ENCODE assay signal across 36 cellular contexts in the genomic region with DNA sequence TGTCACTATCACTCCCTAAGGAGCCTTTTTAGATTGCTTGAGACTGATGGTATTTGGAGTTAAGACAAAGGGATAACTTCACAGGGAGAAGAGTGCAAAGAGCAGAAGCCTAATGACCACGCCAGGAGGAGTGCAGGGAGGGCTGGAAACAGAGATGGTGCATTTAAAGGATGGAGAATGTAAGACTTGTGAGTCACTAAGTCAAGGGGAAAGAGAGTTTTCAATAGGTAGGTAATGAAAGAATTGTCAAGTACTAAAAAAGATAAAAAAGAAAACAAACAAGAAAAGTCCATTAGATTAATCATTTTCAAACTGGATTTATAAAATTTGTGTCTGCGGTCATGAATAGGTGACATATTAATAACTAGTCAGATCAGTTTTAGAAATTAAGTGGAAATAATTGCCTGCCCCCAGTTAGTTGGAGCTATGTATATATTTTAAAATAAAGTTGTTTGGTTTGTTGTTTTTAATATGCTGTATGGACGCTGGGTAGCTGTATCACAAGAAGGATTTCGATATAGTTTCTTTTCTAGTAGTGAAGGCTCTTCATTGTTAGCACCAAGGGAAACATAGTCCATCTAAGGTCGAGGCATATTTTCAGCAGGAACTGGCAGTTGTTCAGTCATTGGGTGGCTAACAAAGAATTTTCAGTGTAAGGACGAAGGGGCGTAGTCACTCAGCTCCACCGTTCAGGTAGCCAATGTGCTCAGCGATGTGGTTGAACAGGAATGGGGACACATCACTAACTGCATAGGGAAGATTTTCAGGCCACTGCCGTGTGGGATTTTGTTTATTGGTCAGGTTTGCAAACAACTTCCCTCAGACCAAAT.
"Had no signal": no experiment of that assay in that cellular context is flagged by ENCODE, and none has a peak within 500 bp of the region (broad histone marks: within the 10 kb centered on the region; RNA-seq: fewer than 3 reads in every experiment).

No MANE protein-coding gene starts in this region.

- H3K4me3 Mint-ChIP-seq: activated naive CD4-positive, alpha-beta T cell treated with anti-CD3 and anti-CD28 coated beads for 36 hours; activated naive CD8-positive, alpha-beta T cell treated with anti-CD3 and anti-CD28 coated beads for 36 hours; activated T-helper 1 cell treated with anti-CD3 and anti-CD28 coated beads, Interleukin-12 subunit alpha, Interleukin-12 subunit beta, Interleukin-2, Interleukin-4 antibody, amounts not matched to agents 30 ng/mL and 10 ng/mL and 1 ng/mL, durations not matched to agents 14 hours and 24 hours and 36 hours; brain; immature natural killer cell; nephron progenitor cell; stimulated activated effector memory CD8-positive, alpha-beta T cell treated with anti-CD3 and anti-CD28 coated beads, Interleukin-12 subunit alpha, Interleukin-12 subunit beta, amount 100 ng/mL, for 72 hours; T-cell; T-helper 2 cell treated with Interferon-gamma antibody and Interleukin-4, amounts not matched to agents 5 μg/mL and 100 μg/mL, for 36 hours had no signal

- H3K27ac Mint-ChIP-seq: activated naive CD4-positive, alpha-beta T cell treated with anti-CD3 and anti-CD28 coated beads for 36 hours; activated naive CD8-positive, alpha-beta T cell treated with anti-CD3 and anti-CD28 coated beads for 36 hours; activated T-helper 1 cell treated with anti-CD3 and anti-CD28 coated beads, Interleukin-12 subunit alpha, Interleukin-12 subunit beta, Interleukin-2, Interleukin-4 antibody, amounts not matched to agents 30 ng/mL and 10 ng/mL and 1 ng/mL, durations not matched to agents 14 hours and 24 hours and 36 hours; brain; immature natural killer cell; nephron progenitor cell; progenitor cell of endocrine pancreas; stimulated activated effector memory CD8-positive, alpha-beta T cell treated with anti-CD3 and anti-CD28 coated beads, Interleukin-12 subunit alpha, Interleukin-12 subunit beta, amount 100 ng/mL, for 72 hours; T-cell; T-helper 2 cell treated with Interferon-gamma antibody and Interleukin-4, amounts not matched to agents 5 μg/mL and 100 μg/mL, for 36 hours had no signal

- ATAC-seq: gastroesophageal sphincter; mucosa of descending colon; sciatic nerve; stimulated activated effector memory CD8-positive, alpha-beta T cell treated with anti-CD3 and anti-CD28 coated beads, Interleukin-12 subunit alpha, Interleukin-12 subunit beta, amount 100 ng/mL, for 72 hours; T-cell had no signal

- H3K36me3 ChIP-seq: adrenal gland, cardiac muscle cell, colonic mucosa, gastroesophageal sphincter, left ventricle myocardium inferior, neutrophil, stomach, thyroid gland, upper lobe of left lung had no signal

- H3K36me3 Mint-ChIP-seq: activated naive CD8-positive, alpha-beta T cell treated with anti-CD3 and anti-CD28 coated beads for 36 hours; brain; stimulated activated effector memory CD8-positive, alpha-beta T cell treated with anti-CD3 and anti-CD28 coated beads, Interleukin-12 subunit alpha, Interleukin-12 subunit beta, amount 100 ng/mL, for 72 hours; T-cell had no signal

- DNase-seq: activated CD4-positive, alpha-beta T cell treated with anti-CD3 and anti-CD28 coated beads for 48 hours; activated CD4-positive, alpha-beta T cell treated with anti-CD3 and anti-CD28 coated beads, Interleukin-2, amount 50 U/mL, for 48 hours; activated CD8-positive, alpha-beta memory T cell treated with anti-CD3 and anti-CD28 coated beads for 24 hours; activated effector memory CD4-positive, alpha-beta T cell treated with anti-CD3 and anti-CD28 coated beads, Interleukin-2, amount 50 U/mL, for 16 hours; activated naive CD4-positive, alpha-beta T cell treated with anti-CD3 and anti-CD28 coated beads for 36 hours; activated naive CD8-positive, alpha-beta T cell treated with anti-CD3 and anti-CD28 coated beads for 36 hours; adrenal gland; aorta; cerebellar nuclear complex; colonic mucosa; effector CD8-positive, alpha-beta T cell; erythroblast; head of caudate nucleus; hypothalamus; immature natural killer cell; left ventricle myocardium inferior; mucosa of descending colon; nephron progenitor cell; retina; stimulated activated CD4-positive, alpha-beta T cell treated with anti-CD3 and anti-CD28 coated beads, Interleukin-12 subunit alpha, Interleukin-12 subunit beta, amount 100 ng/mL, for 4 hours; stimulated activated CD4-positive, alpha-beta T cell treated with anti-CD3 and anti-CD28 coated beads, Interleukin-4, amount 100 ng/mL, for 1 hour; stomach; T-cell; thyroid gland; upper lobe of left lung had no signal

- H3K9me3 ChIP-seq: adrenal gland, colonic mucosa, gastroesophageal sphincter, left ventricle myocardium inferior, mucosa of descending colon, neutrophil, stomach, thyroid gland, upper lobe of left lung had no signal

- H3K4me3 ChIP-seq: adrenal gland, cardiac muscle cell, colonic mucosa, gastroesophageal sphincter, left ventricle myocardium inferior, lung, mucosa of descending colon, skin epidermis, stomach, thyroid gland, upper lobe of left lung had no signal

- H3K27me3 Mint-ChIP-seq: activated naive CD8-positive, alpha-beta T cell treated with anti-CD3 and anti-CD28 coated beads for 36 hours; brain; progenitor cell of endocrine pancreas had no signal

- H3K27me3 ChIP-seq: adrenal gland, cardiac muscle cell, colonic mucosa, gastroesophageal sphincter, neutrophil, stomach, thyroid gland, upper lobe of left lung had no signal

- H3K4me1 Mint-ChIP-seq: activated naive CD8-positive, alpha-beta T cell treated with anti-CD3 and anti-CD28 coated beads for 36 hours; brain; immature natural killer cell; nephron progenitor cell; stimulated activated effector memory CD8-positive, alpha-beta T cell treated with anti-CD3 and anti-CD28 coated beads, Interleukin-12 subunit alpha, Interleukin-12 subunit beta, amount 100 ng/mL, for 72 hours; T-cell had no signal

- H3K9me3 Mint-ChIP-seq: activated naive CD4-positive, alpha-beta T cell treated with anti-CD3 and anti-CD28 coated beads for 36 hours; activated naive CD8-positive, alpha-beta T cell treated with anti-CD3 and anti-CD28 coated beads for 36 hours; activated T-helper 1 cell treated with anti-CD3 and anti-CD28 coated beads, Interleukin-12 subunit alpha, Interleukin-12 subunit beta, Interleukin-2, Interleukin-4 antibody, amounts not matched to agents 30 ng/mL and 10 ng/mL and 1 ng/mL, durations not matched to agents 14 hours and 24 hours and 36 hours; brain; T-helper 2 cell treated with Interferon-gamma antibody and Interleukin-4, amounts not matched to agents 5 μg/mL and 100 μg/mL, for 36 hours had no signal

- H3K27ac ChIP-seq: adrenal gland, cardiac muscle cell, colonic mucosa, gastroesophageal sphincter, left ventricle myocardium inferior, neutrophil, skin epidermis, stomach, thyroid gland, upper lobe of left lung had no signal

- H3K4me1 ChIP-seq: adrenal gland, colonic mucosa, gastroesophageal sphincter, left ventricle myocardium inferior, stomach, thyroid gland had no signal
